In the genomic region with DNA sequence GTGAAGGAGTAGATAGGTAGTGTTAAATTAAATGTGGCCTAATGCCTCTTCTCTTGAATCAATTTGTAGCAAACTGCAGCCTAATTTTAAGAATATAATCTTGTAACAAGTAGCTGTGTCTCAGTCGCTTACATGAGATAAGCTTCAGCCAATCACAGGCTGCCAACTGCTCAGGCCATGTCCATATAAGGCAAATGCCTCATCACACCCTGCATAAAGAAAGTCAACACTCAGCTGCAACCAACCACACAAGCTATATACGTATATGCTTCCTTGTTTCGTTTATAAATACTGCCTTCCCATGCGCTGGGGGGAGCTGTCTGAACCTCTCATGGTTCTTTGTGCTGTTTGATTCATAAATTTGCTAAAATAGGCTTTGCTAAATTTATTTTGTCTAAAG, we compare ENCODE assay signal across 10 cellular contexts.
DNase-seq lines count a peak whose midpoint lies in the region; ATAC-seq and TF ChIP-seq lines count a peak whose summit lies in the region.
"Had no signal": no experiment of that assay in that cellular context is flagged by ENCODE, and none has a peak within 500 bp of the region (broad histone marks: within the 10 kb centered on the region; RNA-seq: fewer than 3 reads in every experiment).

No MANE protein-coding gene starts in this region.

- H3K36me3 ChIP-seq in BE2C, result no peaks in the 10 kb centered on the region
- H3K36me3 ChIP-seq in SK-N-MC (ENCODE audit: insufficient read depth, low read length), result no peaks in the 10 kb centered on the region
- no peaks in the 10 kb centered on the region for H3K36me3 ChIP-seq in hepatocyte (replicated peaks; ENCODE audit: insufficient read depth, low read depth)
- H3K36me3 ChIP-seq: cardiac muscle cell, left lung had no signal

- H3K27ac ChIP-seq in SK-N-MC (no peak overlapping the region), hepatocyte (no peak overlapping the region)
- H3K27ac ChIP-seq: cardiac muscle cell, left lung had no signal

- H3K27me3 ChIP-seq in BE2C, result no peaks in the 10 kb centered on the region
- no peaks in the 10 kb centered on the region for H3K27me3 ChIP-seq in hepatocyte
- H3K27me3 ChIP-seq: left lung had no signal

- no peaks in the 10 kb centered on the region for H4K20me1 ChIP-seq in hepatocyte (ENCODE audit: insufficient read depth, poor library complexity, severe bottlenecking)

- DNase-seq in BE2C (peak; percentile 77), SK-N-MC (ENCODE audit: low read depth, low spot score) (no peak), epidermal melanocyte (ENCODE audit: insufficient read length, low spot score) (no peak), hepatocyte (ENCODE audit: low spot score) (no peak), AG08396 (ENCODE audit: low spot score) (no peak)
- no peak for DNase-seq in stimulated activated CD4-positive, alpha-beta T cell treated with anti-CD3 and anti-CD28 coated beads, Interleukin-2, amount 100 ng/mL, for 48 hours
- DNase-seq: left lung had no signal

- no peaks in the 10 kb centered on the region for H3K79me2 ChIP-seq in hepatocyte

- no peak overlapping the region for H2AFZ ChIP-seq in hepatocyte

- H3K9me3 ChIP-seq in BE2C (no peaks in the 10 kb centered on the region), SK-N-MC (ENCODE audit: low read depth, low read length) (no peaks in the 10 kb centered on the region), hepatocyte (ENCODE audit: low read depth) (no peaks in the 10 kb centered on the region)
- H3K9me3 ChIP-seq: left lung had no signal

- H3K9me2 ChIP-seq in hepatocyte (replicated peaks; ENCODE audit: insufficient read depth), result no peaks in the 10 kb centered on the region

- H3K4me2 ChIP-seq in hepatocyte, result no peak overlapping the region

- H3K4me1 ChIP-seq in BE2C (peaks cover 20% of the 10 kb centered on the region), hepatocyte (ENCODE audit: insufficient read depth) (no peaks in the 10 kb centered on the region)
- H3K4me1 ChIP-seq: left lung had no signal

- H3K4me3 ChIP-seq in BE2C (ENCODE audit: low read depth, low read length) (no peak overlapping the region), SK-N-MC (0 out of 2 replicates have a peak overlapping the region, but pooled peaks have one; percentile 10), hepatocyte (no peak overlapping the region)
- H3K4me3 ChIP-seq: cardiac muscle cell, left lung had no signal

- no peak overlapping the region for H3K9ac ChIP-seq in SK-N-MC (ENCODE audit: insufficient read length)

- peak; percentile 48 for TF ChIP-seq CTCF in BE2C (IDR thresholded peaks at IDR 0.05; ENCODE audit: low read depth, low read length)
- no peak for TF ChIP-seq CTCF in hepatocyte (IDR thresholded peaks at IDR 0.05; ENCODE audit: poor library complexity)

- peak; percentile 90 for ATAC-seq in GM19372 (IDR thresholded peaks at IDR 0.05; ENCODE audit: low read depth, unreplicated experiment)
- peak; percentile 64 for ATAC-seq in HG03139 (IDR thresholded peaks at IDR 0.05; ENCODE audit: unreplicated experiment)
- ATAC-seq: left lung had no signal

- 85% methylated on average over 4 of the region's 4 CpGs for WGBS in hepatocyte (ENCODE audit: low lambda C conversion rate, missing lambda C conversion rate)
